Comparison of ENCODE assay signal across 11 cellular contexts in the genomic region with DNA sequence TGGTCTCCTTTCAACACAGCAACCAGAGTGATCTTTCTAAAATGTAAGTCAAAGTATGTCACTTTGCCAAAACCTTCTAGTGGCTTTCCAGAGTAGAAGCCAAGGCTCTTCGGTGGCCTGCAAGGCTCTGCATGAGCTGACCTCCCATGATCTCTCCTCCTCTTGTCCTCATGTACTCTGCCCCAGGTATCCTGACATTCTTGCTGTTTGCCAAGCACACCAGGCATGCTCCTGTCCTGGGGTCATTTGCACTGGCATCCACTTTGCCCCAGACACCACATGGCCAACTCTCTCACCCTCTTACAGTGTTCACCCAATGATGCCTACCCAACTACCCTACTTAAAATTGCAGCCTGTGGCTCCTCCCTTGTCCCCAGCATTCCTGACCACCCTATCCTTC.
DNase-seq lines count a peak whose midpoint lies in the region; ATAC-seq and TF ChIP-seq lines count a peak whose summit lies in the region.
"Had no signal": no experiment of that assay in that cellular context is flagged by ENCODE, and none has a peak within 500 bp of the region (broad histone marks: within the 10 kb centered on the region; RNA-seq: fewer than 3 reads in every experiment).

No MANE protein-coding gene starts in this region.

- BruUV-seq in MCF 10A (replicated peaks; lab: Mats Ljungman, UMichigan) (no TSS peak), mammary epithelial cell (replicated peaks; lab: Mats Ljungman, UMichigan) (no TSS peak)

- H3K27me3 Mint-ChIP-seq in MCF 10A (ENCODE audit: insufficient read depth, unreplicated experiment) (no peaks in the 10 kb centered on the region), neural crest cell (ENCODE audit: low read depth) (no peaks in the 10 kb centered on the region)

- ATAC-seq in right lobe of liver, result peak; percentile 20 to 81 (median 64)
- ATAC-seq in GM19324 (IDR thresholded peaks at IDR 0.05; ENCODE audit: low FRiP score, unreplicated experiment), result no peak

- H3K4me3 Mint-ChIP-seq in MCF 10A (ENCODE audit: unreplicated experiment) (no peak overlapping the region), neural crest cell (no peak overlapping the region)
- H3K4me3 Mint-ChIP-seq: CD4-positive, CD25-positive, alpha-beta regulatory T cell had no signal

- H3K4me1 Mint-ChIP-seq in MCF 10A (ENCODE audit: insufficient read depth, unreplicated experiment), result peaks cover 8% of the 10 kb centered on the region
- peaks cover 62% of the 10 kb centered on the region for H3K4me1 Mint-ChIP-seq in neural crest cell
- H3K4me1 Mint-ChIP-seq: CD4-positive, CD25-positive, alpha-beta regulatory T cell had no signal

- no peak for DNase-seq in MCF 10A (ENCODE audit: unreplicated experiment)
- DNase-seq in mammary epithelial cell, result no peak
- peak; percentile 63 for DNase-seq in coronary artery (ENCODE audit: low spot score)
- peak in 2 of 3 donors; percentile 74 to 85 for DNase-seq in right lobe of liver
- DNase-seq in neural crest cell (ENCODE audit: low read depth, low spot score), result no peak
- DNase-seq in BE2C, result no peak
- DNase-seq in superior temporal gyrus (ENCODE audit: extremely low spot score), result no peak

- no peaks in the 10 kb centered on the region for H3K36me3 Mint-ChIP-seq in MCF 10A (ENCODE audit: insufficient read depth, unreplicated experiment)
- peaks cover 21% of the 10 kb centered on the region for H3K36me3 Mint-ChIP-seq in neural crest cell (ENCODE audit: low read depth)
- H3K36me3 Mint-ChIP-seq: CD4-positive, CD25-positive, alpha-beta regulatory T cell had no signal

- H3K27ac ChIP-seq in mammary epithelial cell (ENCODE audit: insufficient read depth, low read depth, low read length), result no peak overlapping the region
- H3K27ac ChIP-seq in coronary artery, result no peak overlapping the region
- peak overlapping the region in 1 of 3 donors; percentile 21 for H3K27ac ChIP-seq in right lobe of liver
- H3K27ac ChIP-seq: 22Rv1 had no signal

- 43% methylated on average over 1 of the region's 1 CpG for WGBS in mammary epithelial cell (ENCODE audit: low coverage, missing lambda C conversion rate)
- 23% methylated on average over 1 of the region's 1 CpG for WGBS in right lobe of liver (ENCODE audit: insufficient coverage, low coverage, low lambda C conversion rate, missing lambda C conversion rate)

- H2AFZ ChIP-seq in mammary epithelial cell (ENCODE audit: low read depth, low read length), result no peak overlapping the region

- no peak for TF ChIP-seq POLR2A in right lobe of liver (IDR thresholded peaks at IDR 0.05)

- TF ChIP-seq CTCF in MCF 10A (IDR thresholded peaks at IDR 0.05; ENCODE audit: unreplicated experiment), result no peak
- TF ChIP-seq CTCF in mammary epithelial cell (conservative IDR thresholded peaks at IDR 0.05 in 1 of 2, IDR thresholded peaks at IDR 0.05 in 1 of 2; ENCODE audit: extremely low read depth in 1 of 2, insufficient read depth in 1 of 2, low read depth in 1 of 2, low read length in 2 of 2), result no peak
- TF ChIP-seq CTCF in coronary artery (IDR thresholded peaks at IDR 0.05), result no peak
- no peak for TF ChIP-seq CTCF in right lobe of liver (IDR thresholded peaks at IDR 0.05)
- TF ChIP-seq CTCF in neural crest cell (conservative IDR thresholded peaks at IDR 0.05), result no peak
- no peak for TF ChIP-seq CTCF in BE2C (IDR thresholded peaks at IDR 0.05; ENCODE audit: low read depth, low read length)

- peaks cover 44% of the 10 kb centered on the region for H3K79me2 ChIP-seq in mammary epithelial cell (ENCODE audit: insufficient read depth, low read length)

- CTCF ChIA-PET in MCF 10A (lab: Yijun Ruan, JAX), result interaction anchor here (1.0 to 2.8 kb wide), 10 partner anchors 8 to 280 kb away, joined by 3 to 11 read pairs (median 4); no protein-coding TSS in a partner anchor
- CTCF ChIA-PET in mammary epithelial cell (lab: Charles Lee; ENCODE audit: low non-redundant PET), result no interaction called here

- no peak overlapping the region for H3K4me3 ChIP-seq in mammary epithelial cell (replicated peaks in 1 of 3; ENCODE audit: insufficient read depth in 1 of 3, low read depth in 2 of 3, low read length in 3 of 3)
- H3K4me3 ChIP-seq in coronary artery, result no peak overlapping the region
- no peak overlapping the region for H3K4me3 ChIP-seq in right lobe of liver
- H3K4me3 ChIP-seq in BE2C (ENCODE audit: low read depth, low read length), result no peak overlapping the region
- H3K4me3 ChIP-seq: BLaER1 treated with 17β-estradiol and CSF1 and Interleukin-3, amounts not matched to agents 10 nM and 100 nM had no signal

- dilution Hi-C loops in mammary epithelial cell (cut with HindIII; ENCODE audit: low sequenced_read_pairs), result loop anchor here (5.0 kb wide), 1 partner anchor 95 kb away; no protein-coding TSS in a partner anchor

- H3K4me2 ChIP-seq in mammary epithelial cell (ENCODE audit: insufficient read depth, low read depth, low read length), result no peak overlapping the region
- H3K4me2 ChIP-seq: BLaER1 treated with 17β-estradiol and CSF1 and Interleukin-3, amounts not matched to agents 10 nM and 100 nM had no signal

- H3K27me3 ChIP-seq in mammary epithelial cell (ENCODE audit: insufficient read depth, low read length) (no peaks in the 10 kb centered on the region), right lobe of liver (no peaks in the 10 kb centered on the region), BE2C (no peaks in the 10 kb centered on the region)
- H3K27me3 ChIP-seq: BLaER1 treated with 17β-estradiol and CSF1 and Interleukin-3, amounts not matched to agents 10 nM and 100 nM had no signal

- H4K20me1 ChIP-seq in mammary epithelial cell (ENCODE audit: insufficient read depth, low read length), result no peaks in the 10 kb centered on the region
- H4K20me1 ChIP-seq: BLaER1 treated with 17β-estradiol and CSF1 and Interleukin-3, amounts not matched to agents 10 nM and 100 nM had no signal

- in situ Hi-C loops in mammary epithelial cell (cut with MboI; ENCODE audit: low sequenced_read_pairs in 2 of 2), result no loop called here

- peak overlapping the region; percentile 37 for H3K27ac Mint-ChIP-seq in MCF 10A (ENCODE audit: low read depth, unreplicated experiment)
- peak overlapping the region; percentile 68 for H3K27ac Mint-ChIP-seq in neural crest cell (ENCODE audit: unreplicated experiment)
- H3K27ac Mint-ChIP-seq: CD4-positive, CD25-positive, alpha-beta regulatory T cell had no signal

- intact Hi-C loops in MCF 10A (cut with micrococcal nuclease) (loop anchor here (2.0 kb wide), 2 partner anchors 86 to 280 kb away; a partner anchor contains a TSS), mammary epithelial cell (cut with micrococcal nuclease) (loop anchor here (2.0 kb wide), 1 partner anchor 76 kb away; no protein-coding TSS in a partner anchor), right lobe of liver (cut with DNase I) (loop anchor here in 1 of 2 donors (10.0 kb wide), 1 partner anchor 98 kb away; no protein-coding TSS in a partner anchor)

- peaks cover 11% of the 10 kb centered on the region for H3K4me1 ChIP-seq in mammary epithelial cell (ENCODE audit: insufficient read depth, low read length)
- peaks cover 0 to 31% (median 9%) of the 10 kb centered on the region in 4 donors for H3K4me1 ChIP-seq in right lobe of liver
- peaks cover 10% of the 10 kb centered on the region for H3K4me1 ChIP-seq in BE2C

- H3K36me3 ChIP-seq in mammary epithelial cell (ENCODE audit: insufficient read depth, low read length), result no peaks in the 10 kb centered on the region
- H3K36me3 ChIP-seq in right lobe of liver, result no peaks in the 10 kb centered on the region
- H3K36me3 ChIP-seq in BE2C, result peaks cover 6% of the 10 kb centered on the region

- no peak overlapping the region for H3K9ac ChIP-seq in mammary epithelial cell (ENCODE audit: insufficient read depth, low read length)
- H3K9ac ChIP-seq: BLaER1 treated with 17β-estradiol and CSF1 and Interleukin-3, amounts not matched to agents 10 nM and 100 nM had no signal

- POLR2A ChIA-PET in MCF 10A (lab: Yijun Ruan, JAX), result no interaction called here

- no peaks in the 10 kb centered on the region for H3K9me3 Mint-ChIP-seq in MCF 10A (ENCODE audit: unreplicated experiment)
- no peaks in the 10 kb centered on the region for H3K9me3 Mint-ChIP-seq in neural crest cell

- H3K9me3 ChIP-seq in mammary epithelial cell (replicated peaks; ENCODE audit: insufficient read depth, low read length), result no peaks in the 10 kb centered on the region
- no peaks in the 10 kb centered on the region for H3K9me3 ChIP-seq in right lobe of liver
- H3K9me3 ChIP-seq in BE2C, result no peaks in the 10 kb centered on the region

Comparison
In these comparisons a context has a peak if more than half of its experiments do, and no peak if none do; other contexts are left out.
1. DNase-seq: peak in coronary artery (single experiment) and right lobe of liver (2 of 3); none in MCF 10A (single experiment), mammary epithelial cell (single experiment), neural crest cell (single experiment), BE2C (single experiment) and superior temporal gyrus (single experiment).